In the genomic region with DNA sequence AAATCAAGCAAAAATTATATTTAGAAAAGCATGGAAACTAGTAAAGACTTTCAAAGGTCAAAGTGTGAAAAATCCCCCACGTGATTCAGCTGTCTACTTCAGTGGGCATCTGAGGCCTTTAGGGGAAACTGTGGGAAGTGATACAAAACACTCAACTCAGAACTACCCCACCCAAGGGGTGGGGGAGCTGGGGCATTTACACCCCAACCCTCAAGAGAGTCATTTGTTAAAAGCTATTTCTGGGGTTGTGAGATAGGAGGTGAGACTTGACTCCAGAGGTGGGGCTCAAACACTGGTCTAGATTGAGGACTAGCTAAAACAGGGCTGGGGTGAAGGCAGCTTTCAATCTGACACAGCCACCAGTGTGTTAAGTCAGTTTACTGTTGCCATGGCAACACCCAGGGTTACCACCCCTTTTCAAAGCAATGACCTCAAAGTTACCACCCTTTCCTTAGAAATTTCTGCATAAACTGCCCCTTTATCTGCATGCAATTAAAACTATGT, we compare ENCODE assay signal across 9 cellular contexts. TPM values are rescaled to one million over a fixed set of nuclear protein-coding genes. Genes with fewer than 3 reads are reported as not detected.
DNase-seq lines count a peak whose midpoint lies in the region; ATAC-seq and TF ChIP-seq lines count a peak whose summit lies in the region.
"Had no signal": no experiment of that assay in that cellular context is flagged by ENCODE, and none has a peak within 500 bp of the region (broad histone marks: within the 10 kb centered on the region; RNA-seq: fewer than 3 reads in every experiment).

No MANE protein-coding gene starts in this region.

- H3K27me3 Mint-ChIP-seq in T-helper 2 cell treated with Interferon-gamma antibody and Interleukin-4, amounts not matched to agents 5 μg/mL and 100 μg/mL, for 36 hours (ENCODE audit: low read depth): peaks cover under 1% of the 10 kb centered on the region
- no peaks in the 10 kb centered on the region for H3K27me3 Mint-ChIP-seq in neural crest cell (ENCODE audit: low read depth)

- no peak overlapping the region for H3K4me3 Mint-ChIP-seq in T-helper 2 cell treated with Interferon-gamma antibody and Interleukin-4, amounts not matched to agents 5 μg/mL and 100 μg/mL, for 36 hours
- H3K4me3 Mint-ChIP-seq in neural crest cell: no peak overlapping the region

- H3K27ac Mint-ChIP-seq in T-helper 2 cell treated with Interferon-gamma antibody and Interleukin-4, amounts not matched to agents 5 μg/mL and 100 μg/mL, for 36 hours: peak overlapping the region; percentile 50
- H3K27ac Mint-ChIP-seq in neural crest cell (ENCODE audit: unreplicated experiment): peak overlapping the region; percentile 67

- no peaks in the 10 kb centered on the region for H3K36me3 Mint-ChIP-seq in T-helper 2 cell treated with Interferon-gamma antibody and Interleukin-4, amounts not matched to agents 5 μg/mL and 100 μg/mL, for 36 hours (ENCODE audit: low read depth)
- H3K36me3 Mint-ChIP-seq in neural crest cell (ENCODE audit: low read depth): no peaks in the 10 kb centered on the region

- peaks cover 20% of the 10 kb centered on the region for H3K4me1 Mint-ChIP-seq in T-helper 2 cell treated with Interferon-gamma antibody and Interleukin-4, amounts not matched to agents 5 μg/mL and 100 μg/mL, for 36 hours (ENCODE audit: low read depth)
- H3K4me1 Mint-ChIP-seq in neural crest cell: peaks cover 14% of the 10 kb centered on the region

- peak; percentile 35 for DNase-seq in NCI-H748 (lab: John Stamatoyannopoulos, UW; ENCODE audit: unreplicated experiment)
- no peak for DNase-seq in NCI-H748 treated with DMSO at 0.1 percent for 48 hours (lab: John Stamatoyannopoulos, UW)
- peak; percentile 69 for DNase-seq in T-helper 2 cell treated with Interferon-gamma antibody and Interleukin-4, amounts not matched to agents 5 μg/mL and 100 μg/mL, for 36 hours (ENCODE audit: low spot score)
- DNase-seq in neural crest cell (ENCODE audit: low read depth, low spot score): no peak
- DNase-seq in activated effector memory CD4-positive, alpha-beta T cell treated with anti-CD3 and anti-CD28 coated beads, Interleukin-2, amount 50 U/mL, for 16 hours: no peak
- DNase-seq in left ventricle myocardium superior: no peak

- ATAC-seq in HG02938 (IDR thresholded peaks at IDR 0.05; ENCODE audit: unreplicated experiment): peak; percentile 74
- no peak for ATAC-seq in HG03039 (IDR thresholded peaks at IDR 0.05; ENCODE audit: unreplicated experiment)
- ATAC-seq in left ventricle myocardium superior: no peak

- intact Hi-C loops in left ventricle myocardium superior (cut with micrococcal nuclease): no loop called here

- no peak for TF ChIP-seq CTCF in neural crest cell (conservative IDR thresholded peaks at IDR 0.05)

- no peaks in the 10 kb centered on the region for H3K9me3 Mint-ChIP-seq in T-helper 2 cell treated with Interferon-gamma antibody and Interleukin-4, amounts not matched to agents 5 μg/mL and 100 μg/mL, for 36 hours
- H3K9me3 Mint-ChIP-seq in neural crest cell: peaks cover 2% of the 10 kb centered on the region

RNA-seq across cellular contexts. Expression of gene GTSF1L, which starts 9.8 kb away (rescaled TPM):
- total RNA-seq in neural crest cell (not detected in 2 replicates), left ventricle myocardium superior (not detected)
- total RNA-seq: pulmonary artery endothelial cell had no signal

Comparison
In these comparisons a context has a peak if more than half of its experiments do, and no peak if none do; other contexts are left out.
1. DNase-seq: peak in NCI-H748 (single experiment) and T-helper 2 cell treated with Interferon-gamma antibody and Interleukin-4, amounts not matched to agents 5 μg/mL and 100 μg/mL, for 36 hours (single experiment); none in NCI-H748 treated with DMSO at 0.1 percent for 48 hours (single experiment), neural crest cell (single experiment), activated effector memory CD4-positive, alpha-beta T cell treated with anti-CD3 and anti-CD28 coated beads, Interleukin-2, amount 50 U/mL, for 16 hours (single experiment) and left ventricle myocardium superior (single experiment).